In the genomic region with DNA sequence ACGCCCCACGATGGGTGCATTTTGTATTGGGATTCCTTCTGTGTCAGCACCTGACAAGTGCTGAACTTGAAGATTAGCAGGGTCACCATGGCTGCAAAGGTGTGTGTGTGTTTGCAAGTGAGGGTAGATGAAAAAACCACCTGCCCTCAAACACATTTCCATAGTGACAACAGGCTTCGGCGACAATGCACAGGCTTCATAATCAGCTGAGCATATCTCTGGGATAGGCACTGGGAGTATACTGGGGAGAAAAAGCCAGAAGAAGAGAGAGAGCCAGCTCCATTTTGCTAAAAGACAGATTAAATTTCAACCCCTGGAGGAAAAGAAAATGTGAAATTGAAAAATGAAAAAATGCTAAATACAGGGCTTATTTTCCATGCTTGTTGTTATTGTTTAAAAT, we compare ENCODE assay signal across 24 cellular contexts.
DNase-seq lines count a peak whose midpoint lies in the region; ATAC-seq and TF ChIP-seq lines count a peak whose summit lies in the region.
"Had no signal": no experiment of that assay in that cellular context is flagged by ENCODE, and none has a peak within 500 bp of the region (broad histone marks: within the 10 kb centered on the region; RNA-seq: fewer than 3 reads in every experiment).

No MANE protein-coding gene starts in this region.

- no peak for TF ChIP-seq POLR2A in heart left ventricle (IDR thresholded peaks at IDR 0.05)

- peak overlapping the region; percentile 80 for H3K4me2 ChIP-seq in smooth muscle cell

- H3K9me3 ChIP-seq in RWPE2 (ENCODE audit: severe bottlenecking) (no peaks in the 10 kb centered on the region), heart left ventricle (peaks cover 0 to 12% (median 5%) of the 10 kb centered on the region in 12 donors), smooth muscle cell (replicated peaks; ENCODE audit: low read depth) (no peaks in the 10 kb centered on the region)
- H3K9me3 ChIP-seq: adrenal gland, BE2C, colonic mucosa, neutrophil, psoas muscle had no signal

- WGBS in heart left ventricle, 4 donors = 43 to 58% (median 50%) methylated on average over 4 of the region's 4 CpGs
- 92% methylated on average over 4 of the region's 4 CpGs for WGBS in smooth muscle cell (ENCODE audit: low lambda C conversion rate)

- H3K4me1 ChIP-seq in RWPE2 (ENCODE audit: insufficient read depth, poor library complexity, severe bottlenecking) = peaks cover 12% of the 10 kb centered on the region
- H3K4me1 ChIP-seq in heart left ventricle = peaks cover 0 to 33% (median 19%) of the 10 kb centered on the region in 12 donors
- H3K4me1 ChIP-seq in smooth muscle cell (ENCODE audit: low read depth) = peaks cover 7% of the 10 kb centered on the region
- H3K4me1 ChIP-seq: adrenal gland, BE2C, colonic mucosa, foreskin keratinocyte, psoas muscle had no signal

- ATAC-seq in Right ventricle myocardium inferior (peak; percentile 47), left cardiac atrium (no peak), RWPE2 (ENCODE audit: low read depth) (no peak), heart left ventricle (peak in 1 of 4 donors; percentile 16), HG03439 (IDR thresholded peaks at IDR 0.05; ENCODE audit: unreplicated experiment) (no peak)
- ATAC-seq: effector memory CD8-positive, alpha-beta T cell; foreskin keratinocyte; stimulated activated naive CD8-positive, alpha-beta T cell treated with anti-CD3 and anti-CD28 coated beads, Interleukin-15, amount 100 ng/mL, for 72 hours; WTC11 had no signal

- no peaks in the 10 kb centered on the region for H3K27me3 Mint-ChIP-seq in activated CD4-positive, alpha-beta memory T cell treated with anti-CD3 and anti-CD28 coated beads, Interleukin-2, amount 10 ng/mL, durations not matched to agents 7 days and 5 days
- H3K27me3 Mint-ChIP-seq: activated CD4-positive, alpha-beta T cell treated with anti-CD3 and anti-CD28 coated beads, Interleukin-2, amount 10 ng/mL, durations not matched to agents 7 days and 5 days; effector memory CD8-positive, alpha-beta T cell; stimulated activated naive CD8-positive, alpha-beta T cell treated with anti-CD3 and anti-CD28 coated beads, Interleukin-15, amount 100 ng/mL, for 72 hours had no signal

- no peak for DNase-seq in Right ventricle myocardium inferior (ENCODE audit: missing footprints)
- DNase-seq in left cardiac atrium = no peak
- no peak for DNase-seq in RWPE2 (ENCODE audit: low spot score)
- no peak for DNase-seq in heart left ventricle
- no peak for DNase-seq in smooth muscle cell (lab: John Stamatoyannopoulos, UW; ENCODE audit: unreplicated experiment)
- DNase-seq in activated CD4-positive, alpha-beta memory T cell treated with anti-CD3 and anti-CD28 coated beads, Interleukin-2, amount 10 ng/mL, durations not matched to agents 7 days and 5 days = no peak
- DNase-seq in stimulated activated CD4-positive, alpha-beta T cell treated with anti-CD3 and anti-CD28 coated beads, Interleukin-2, amount 100 ng/mL, for 24 hours = no peak
- DNase-seq: activated CD4-positive, alpha-beta T cell treated with anti-CD3 and anti-CD28 coated beads, Interleukin-2, amount 10 ng/mL, durations not matched to agents 7 days and 5 days; activated naive CD4-positive, alpha-beta T cell treated with Interleukin-2 at 50 U/mL for 16 hours; activated T-cell treated with anti-CD3 and anti-CD28 coated beads, Interleukin-2, amount 50 U/mL, for 48 hours; BE2C; colonic mucosa; DND-41; effector memory CD8-positive, alpha-beta T cell; foreskin keratinocyte; KG1; MM.1S; NCI-H2081; stimulated activated naive CD8-positive, alpha-beta T cell treated with anti-CD3 and anti-CD28 coated beads, Interleukin-15, amount 100 ng/mL, for 72 hours had no signal

- H3K27ac Mint-ChIP-seq in activated CD4-positive, alpha-beta memory T cell treated with anti-CD3 and anti-CD28 coated beads, Interleukin-2, amount 10 ng/mL, durations not matched to agents 7 days and 5 days = no peak overlapping the region
- H3K27ac Mint-ChIP-seq: activated CD4-positive, alpha-beta T cell treated with anti-CD3 and anti-CD28 coated beads, Interleukin-2, amount 10 ng/mL, durations not matched to agents 7 days and 5 days; effector memory CD8-positive, alpha-beta T cell; stimulated activated naive CD8-positive, alpha-beta T cell treated with anti-CD3 and anti-CD28 coated beads, Interleukin-15, amount 100 ng/mL, for 72 hours; WTC11 had no signal

- H3K36me3 ChIP-seq in RWPE2 (ENCODE audit: low read depth) (no peaks in the 10 kb centered on the region), heart left ventricle (no peaks in the 10 kb centered on the region), smooth muscle cell (ENCODE audit: low read depth) (no peaks in the 10 kb centered on the region)
- H3K36me3 ChIP-seq: adrenal gland, BE2C, colonic mucosa, neutrophil had no signal

- H3K27ac ChIP-seq in RWPE2 (ENCODE audit: poor library complexity, severe bottlenecking) (peak overlapping the region; percentile 17), heart left ventricle (peak overlapping the region in 9 of 12 donors; percentile 2 to 80 (median 71)), smooth muscle cell (ENCODE audit: low read depth) (peak overlapping the region; percentile 79)
- H3K27ac ChIP-seq: colonic mucosa, foreskin keratinocyte, neutrophil had no signal

- no peak overlapping the region for H2AFZ ChIP-seq in smooth muscle cell (ENCODE audit: low read depth)

- no peak for TF ChIP-seq CTCF in RWPE2 (IDR thresholded peaks at IDR 0.05; ENCODE audit: poor library complexity, severe bottlenecking)
- no peak for TF ChIP-seq CTCF in heart left ventricle (IDR thresholded peaks at IDR 0.05)
- no peak for TF ChIP-seq CTCF in smooth muscle cell (IDR thresholded peaks at IDR 0.05; ENCODE audit: borderline replicate concordance, insufficient read depth, poor library complexity, severe bottlenecking)

- H4K20me1 ChIP-seq in smooth muscle cell (ENCODE audit: low read depth) = no peaks in the 10 kb centered on the region

- peak overlapping the region; percentile 23 for H3K9ac ChIP-seq in smooth muscle cell (ENCODE audit: low read depth)

- no peaks in the 10 kb centered on the region for H3K79me2 ChIP-seq in smooth muscle cell (ENCODE audit: low read depth)

- H3K4me1 Mint-ChIP-seq in activated CD4-positive, alpha-beta memory T cell treated with anti-CD3 and anti-CD28 coated beads, Interleukin-2, amount 10 ng/mL, durations not matched to agents 7 days and 5 days = no peaks in the 10 kb centered on the region
- H3K4me1 Mint-ChIP-seq: activated CD4-positive, alpha-beta T cell treated with anti-CD3 and anti-CD28 coated beads, Interleukin-2, amount 10 ng/mL, durations not matched to agents 7 days and 5 days; stimulated activated naive CD8-positive, alpha-beta T cell treated with anti-CD3 and anti-CD28 coated beads, Interleukin-15, amount 100 ng/mL, for 72 hours had no signal

- no peak overlapping the region for H3K4me3 Mint-ChIP-seq in activated CD4-positive, alpha-beta memory T cell treated with anti-CD3 and anti-CD28 coated beads, Interleukin-2, amount 10 ng/mL, durations not matched to agents 7 days and 5 days
- H3K4me3 Mint-ChIP-seq: activated CD4-positive, alpha-beta T cell treated with anti-CD3 and anti-CD28 coated beads, Interleukin-2, amount 10 ng/mL, durations not matched to agents 7 days and 5 days; effector memory CD8-positive, alpha-beta T cell; stimulated activated naive CD8-positive, alpha-beta T cell treated with anti-CD3 and anti-CD28 coated beads, Interleukin-15, amount 100 ng/mL, for 72 hours; WTC11 had no signal

- intact Hi-C loops in Right ventricle myocardium inferior (cut with DNase I) (loop anchor here (5.0 kb wide), 2 partner anchors 59 to 661 kb away; no protein-coding TSS in a partner anchor), left cardiac atrium (cut with DNase I) (no loop called here), heart left ventricle (cut with DNase I) (loop anchor here in 4 of 10 donors (2.0 to 10.0 kb wide), 3 partner anchors 648 to 658 kb away; no protein-coding TSS in a partner anchor)

- peaks cover 19% of the 10 kb centered on the region for H3K9me3 Mint-ChIP-seq in activated CD4-positive, alpha-beta memory T cell treated with anti-CD3 and anti-CD28 coated beads, Interleukin-2, amount 10 ng/mL, durations not matched to agents 7 days and 5 days

- CTCF ChIA-PET in activated CD4-positive, alpha-beta memory T cell treated with anti-CD3 and anti-CD28 coated beads, Interleukin-2, amount 10 ng/mL, durations not matched to agents 7 days and 5 days (lab: Charles Lee) = no interaction called here

- H3K27me3 ChIP-seq in RWPE2 (ENCODE audit: insufficient read depth, poor library complexity, severe bottlenecking) (no peaks in the 10 kb centered on the region), heart left ventricle (no peaks in the 10 kb centered on the region), smooth muscle cell (ENCODE audit: low read depth) (no peaks in the 10 kb centered on the region)
- H3K27me3 ChIP-seq: adrenal gland, BE2C, colonic mucosa, foreskin keratinocyte, neutrophil had no signal

- H3F3A ChIP-seq in smooth muscle cell (ENCODE audit: low read depth) = peaks cover 14% of the 10 kb centered on the region

- H3K36me3 Mint-ChIP-seq in activated CD4-positive, alpha-beta memory T cell treated with anti-CD3 and anti-CD28 coated beads, Interleukin-2, amount 10 ng/mL, durations not matched to agents 7 days and 5 days (ENCODE audit: low read depth) = no peaks in the 10 kb centered on the region
- H3K36me3 Mint-ChIP-seq: WTC11 had no signal

- H3K4me3 ChIP-seq in RWPE2 (ENCODE audit: severe bottlenecking) (no peak overlapping the region), heart left ventricle (no peak overlapping the region), smooth muscle cell (no peak overlapping the region)
- H3K4me3 ChIP-seq: adrenal gland, colonic mucosa, psoas muscle had no signal

- POLR2A ChIA-PET in activated CD4-positive, alpha-beta memory T cell treated with anti-CD3 and anti-CD28 coated beads, Interleukin-2, amount 10 ng/mL, durations not matched to agents 7 days and 5 days (lab: Charles Lee) = no interaction called here

Comparison
In these comparisons a context has a peak if more than half of its experiments do, and no peak if none do; other contexts are left out.
1. H3K27ac ChIP-seq: peak in every context shown above with its lines; median percentile 79 in smooth muscle cell; 71 in heart left ventricle; 17 in RWPE2.